ENCODE assay signal across 9 cellular contexts in the genomic region with DNA sequence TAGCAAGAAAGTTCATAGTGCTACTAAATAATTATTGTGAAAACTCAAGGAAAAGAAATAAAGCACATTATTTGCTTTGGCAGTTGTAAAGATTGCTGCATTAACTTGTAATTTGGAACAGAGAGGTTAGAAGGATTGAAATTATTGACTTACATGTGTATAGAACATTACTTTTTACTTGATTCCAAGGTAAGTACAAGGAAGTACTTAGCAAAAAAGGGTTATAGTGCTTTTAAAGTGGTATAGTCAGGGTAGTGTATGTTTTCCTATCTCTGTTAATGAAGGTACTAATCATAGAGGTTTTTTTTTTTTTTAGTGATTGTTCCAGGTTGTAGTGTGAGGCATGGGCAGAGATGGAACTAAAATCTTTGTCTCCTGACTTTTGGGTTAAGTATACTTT.
"Had no signal": no experiment of that assay in that cellular context is flagged by ENCODE, and none has a peak within 500 bp of the region (broad histone marks: within the 10 kb centered on the region; RNA-seq: fewer than 3 reads in every experiment).

No MANE protein-coding gene starts in this region.

- H3K36me3 ChIP-seq: HAP-1 had no signal

- H3K4me3 ChIP-seq: GM23248, HAP-1 had no signal

- DNase-seq: GM23248, GOT3, H7, HFFc6, KBM-7 had no signal

- H3K27ac ChIP-seq: GM23248, HL-60 had no signal

- H3K9me3 ChIP-seq: HAP-1 had no signal

- ATAC-seq: HCT116, HepG2 had no signal
